24 cellular contexts compared by ENCODE assay signal in the genomic region with DNA sequence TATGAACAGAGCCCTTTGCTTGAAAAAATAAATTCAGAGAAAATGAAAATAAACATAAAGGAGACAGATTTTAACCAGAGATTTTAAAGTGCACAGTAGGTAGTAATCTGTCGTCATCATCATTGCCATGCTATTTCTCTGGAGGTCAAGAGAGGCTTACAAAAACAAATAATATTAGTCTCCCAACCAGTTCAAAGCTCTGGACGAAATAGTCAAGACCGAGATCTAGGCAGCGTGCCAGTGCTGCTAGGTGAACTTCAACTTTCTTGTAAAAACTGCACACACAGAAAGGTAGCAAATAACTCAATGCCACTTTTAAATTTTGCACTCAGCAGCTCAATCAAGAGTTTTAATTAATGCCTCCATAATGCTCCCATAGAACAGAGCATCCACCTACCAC.
DNase-seq lines count a peak whose midpoint lies in the region; ATAC-seq and TF ChIP-seq lines count a peak whose summit lies in the region.
"Had no signal": no experiment of that assay in that cellular context is flagged by ENCODE, and none has a peak within 500 bp of the region (broad histone marks: within the 10 kb centered on the region; RNA-seq: fewer than 3 reads in every experiment).

No MANE protein-coding gene starts in this region.

- H3K36me3 ChIP-seq in lower lobe of right lung = no peaks in the 10 kb centered on the region
- no peaks in the 10 kb centered on the region for H3K36me3 ChIP-seq in thyroid gland
- H3K36me3 ChIP-seq: BE2C; BLaER1 treated with 17β-estradiol and CSF1 and Interleukin-3, amounts not matched to agents 10 nM and 100 nM had no signal

- TF ChIP-seq POLR2A in thyroid gland (IDR thresholded peaks at IDR 0.05) = no peak

- H3K9me3 ChIP-seq in lower lobe of right lung = no peaks in the 10 kb centered on the region
- no peaks in the 10 kb centered on the region for H3K9me3 ChIP-seq in thyroid gland
- H3K9me3 ChIP-seq: A549, BE2C had no signal

- TF ChIP-seq CTCF in LNCaP clone FGC (IDR thresholded peaks at IDR 0.05; ENCODE audit: control insufficient read depth, extremely low read depth, insufficient read depth) = no peak
- no peak for TF ChIP-seq CTCF in VCaP (conservative IDR thresholded peaks at IDR 0.05)
- no peak for TF ChIP-seq CTCF in lower lobe of right lung (IDR thresholded peaks at IDR 0.05)
- no peak for TF ChIP-seq CTCF in thyroid gland (IDR thresholded peaks at IDR 0.05)

- H3K27ac Mint-ChIP-seq in activated T-cell treated with anti-CD3 and anti-CD28 coated beads, Interleukin-2, amount 50 U/mL, for 24 hours = no peak overlapping the region
- H3K27ac Mint-ChIP-seq: CD14-positive monocyte; CD4-positive, alpha-beta T cell; CD8-positive, alpha-beta memory T cell had no signal

- DNase-seq in LNCaP clone FGC (ENCODE audit: low read depth) (peak; percentile 40), lower lobe of right lung (peak; percentile 59), thyroid gland (peak; percentile 94 to 97), NAMALWA (ENCODE audit: low spot score) (no peak)
- no peak for DNase-seq in activated T-cell treated with anti-CD3 and anti-CD28 coated beads, Interleukin-2, amount 50 U/mL, for 24 hours
- DNase-seq: 8988T; ACHN; AML-193; BE2C; CD4-positive, alpha-beta T cell; CD8-positive, alpha-beta memory T cell; DMS 273 treated with DMSO at 0.1 percent for 48 hours; DMS79; EL; GDM1; GM23248; H7 had no signal

- ATAC-seq in lower lobe of right lung = peak in 1 of 2 donors; percentile 51
- ATAC-seq in HG02981 (IDR thresholded peaks at IDR 0.05; ENCODE audit: unreplicated experiment) = no peak
- ATAC-seq: A549, GM12878, HCT116 had no signal

- H3K4me3 ChIP-seq in LNCaP clone FGC (ENCODE audit: low read depth, low read length) (no peak overlapping the region), lower lobe of right lung (no peak overlapping the region), thyroid gland (replicated peaks in 1 of 3) (no peak overlapping the region)
- H3K4me3 ChIP-seq: A549; BLaER1 treated with 17β-estradiol and CSF1 and Interleukin-3, amounts not matched to agents 10 nM and 100 nM; GM12878; GM23248 had no signal

- no peak overlapping the region for H3K4me3 Mint-ChIP-seq in activated T-cell treated with anti-CD3 and anti-CD28 coated beads, Interleukin-2, amount 50 U/mL, for 24 hours
- H3K4me3 Mint-ChIP-seq: CD14-positive monocyte; CD4-positive, alpha-beta T cell; CD8-positive, alpha-beta memory T cell had no signal

- 14 to 21% methylated on average over 4 of the region's 4 CpGs for WGBS in thyroid gland, 2 donors

- H3K4me1 Mint-ChIP-seq in activated T-cell treated with anti-CD3 and anti-CD28 coated beads, Interleukin-2, amount 50 U/mL, for 24 hours (ENCODE audit: low read depth) = no peaks in the 10 kb centered on the region
- H3K4me1 Mint-ChIP-seq: CD14-positive monocyte; CD8-positive, alpha-beta memory T cell had no signal

- intact Hi-C loops in lower lobe of right lung (cut with DNase I) (no loop called here), thyroid gland (cut with DNase I) (no loop called here)

- H3K27me3 ChIP-seq in lower lobe of right lung (ENCODE audit: low read depth) (no peaks in the 10 kb centered on the region), thyroid gland (no peaks in the 10 kb centered on the region)
- H3K27me3 ChIP-seq: BE2C; BLaER1 treated with 17β-estradiol and CSF1 and Interleukin-3, amounts not matched to agents 10 nM and 100 nM had no signal

- H3K27me3 Mint-ChIP-seq in activated T-cell treated with anti-CD3 and anti-CD28 coated beads, Interleukin-2, amount 50 U/mL, for 24 hours = no peaks in the 10 kb centered on the region
- H3K27me3 Mint-ChIP-seq: CD4-positive, alpha-beta T cell; CD8-positive, alpha-beta memory T cell had no signal

- H3K27ac ChIP-seq in VCaP (peak overlapping the region; percentile 9; the same call in 1 of the 2 replicates), lower lobe of right lung (no peak overlapping the region), thyroid gland (peak overlapping the region; percentile 51 to 85 (median 71))
- H3K27ac ChIP-seq: A549; BLaER1 treated with 17β-estradiol and CSF1 and Interleukin-3, amounts not matched to agents 10 nM and 100 nM; GM23248 had no signal

- H3K4me1 ChIP-seq in lower lobe of right lung = peaks cover 4% of the 10 kb centered on the region
- peaks cover 11 to 31% of the 10 kb centered on the region in 2 donors for H3K4me1 ChIP-seq in thyroid gland
- H3K4me1 ChIP-seq: A549; BE2C; BLaER1 treated with 17β-estradiol and CSF1 and Interleukin-3, amounts not matched to agents 10 nM and 100 nM had no signal

- no peaks in the 10 kb centered on the region for H3K36me3 Mint-ChIP-seq in activated T-cell treated with anti-CD3 and anti-CD28 coated beads, Interleukin-2, amount 50 U/mL, for 24 hours (ENCODE audit: low read depth)
- H3K36me3 Mint-ChIP-seq: CD14-positive monocyte; CD8-positive, alpha-beta memory T cell had no signal

- H3K9me3 Mint-ChIP-seq in activated T-cell treated with anti-CD3 and anti-CD28 coated beads, Interleukin-2, amount 50 U/mL, for 24 hours = peaks cover 4% of the 10 kb centered on the region

Comparison
In these comparisons a context has a peak if more than half of its experiments do, and no peak if none do; other contexts are left out.
1. DNase-seq: peak in LNCaP clone FGC (single experiment), lower lobe of right lung (single experiment) and thyroid gland (2 of 2); none in NAMALWA (single experiment) and activated T-cell treated with anti-CD3 and anti-CD28 coated beads, Interleukin-2, amount 50 U/mL, for 24 hours (single experiment).